Comparison of ENCODE assay signal across 8 cellular contexts in genomic region chr3:13015286-13016082, GRCh38. TPM values are rescaled to one million over a fixed set of nuclear protein-coding genes. Genes with fewer than 3 reads are reported as not detected.
A peak's percentile ranks its signal among the peaks of the same experiment; 100 is the strongest.
DNase-seq lines count a peak whose midpoint lies in the region; ATAC-seq and TF ChIP-seq lines count a peak whose summit lies in the region.

No MANE protein-coding gene starts in this region.

- H3K4me1 ChIP-seq in Karpas-422 (ENCODE audit: low read length) = peaks cover 51% of the 10 kb centered on the region
- peaks cover 14 to 90% of the 10 kb centered on the region in 2 donors for H3K4me1 ChIP-seq in left lung
- H3K4me1 ChIP-seq in urinary bladder (ENCODE audit: insufficient read depth) = no peaks in the 10 kb centered on the region

- no peaks in the 10 kb centered on the region for H3K79me2 ChIP-seq in Karpas-422 (ENCODE audit: low read length)

- H3K27ac Mint-ChIP-seq in activated T-helper 1 cell treated with anti-CD3 and anti-CD28 coated beads, Interleukin-12 subunit alpha, Interleukin-12 subunit beta, Interleukin-2, Interleukin-4 antibody, amounts not matched to agents 30 ng/mL and 10 ng/mL and 1 ng/mL, durations not matched to agents 14 hours and 24 hours and 36 hours = peak overlapping the region; percentile 98

- peak overlapping the region; percentile 54 for H3K9ac ChIP-seq in Karpas-422 (ENCODE audit: low read length)

- H4K20me1 ChIP-seq in Karpas-422 (ENCODE audit: insufficient read depth, low read depth, low read length) = peaks cover 13% of the 10 kb centered on the region

- DNase-seq in Karpas-422 (no peak), left lung (peak; percentile 80 to 87), OCI-M2 (lab: John Stamatoyannopoulos, UW; ENCODE audit: unreplicated experiment) (no peak), EL (no peak)
- DNase-seq in activated T-helper 1 cell treated with anti-CD3 and anti-CD28 coated beads, Interleukin-12 subunit alpha, Interleukin-12 subunit beta, Interleukin-2, Interleukin-4 antibody, amounts not matched to agents 30 ng/mL and 10 ng/mL and 1 ng/mL, durations not matched to agents 14 hours and 24 hours and 36 hours (ENCODE audit: low spot score) = peak; percentile 60

- no peak overlapping the region for H3K27ac ChIP-seq in Karpas-422 (ENCODE audit: low read length)
- peak overlapping the region; percentile 73 to 96 for H3K27ac ChIP-seq in left lung
- peak overlapping the region; percentile 38 for H3K27ac ChIP-seq in urinary bladder (ENCODE audit: low read depth)

- no peaks in the 10 kb centered on the region for H3K36me3 ChIP-seq in Karpas-422 (ENCODE audit: insufficient read depth, low read length)
- H3K36me3 ChIP-seq in left lung = no peaks in the 10 kb centered on the region
- no peaks in the 10 kb centered on the region for H3K36me3 ChIP-seq in urinary bladder (ENCODE audit: insufficient read depth)

- peak overlapping the region; percentile 67 for H3K4me2 ChIP-seq in Karpas-422 (ENCODE audit: low read depth, low read length, poor library complexity, severe bottlenecking)

- peaks cover 68% of the 10 kb centered on the region for H3K4me1 Mint-ChIP-seq in activated T-helper 1 cell treated with anti-CD3 and anti-CD28 coated beads, Interleukin-12 subunit alpha, Interleukin-12 subunit beta, Interleukin-2, Interleukin-4 antibody, amounts not matched to agents 30 ng/mL and 10 ng/mL and 1 ng/mL, durations not matched to agents 14 hours and 24 hours and 36 hours (ENCODE audit: low read depth)

- H3K36me3 Mint-ChIP-seq in activated T-helper 1 cell treated with anti-CD3 and anti-CD28 coated beads, Interleukin-12 subunit alpha, Interleukin-12 subunit beta, Interleukin-2, Interleukin-4 antibody, amounts not matched to agents 30 ng/mL and 10 ng/mL and 1 ng/mL, durations not matched to agents 14 hours and 24 hours and 36 hours (ENCODE audit: low read depth) = peaks cover 13% of the 10 kb centered on the region

- intact Hi-C loops in activated T-helper 1 cell treated with anti-CD3 and anti-CD28 coated beads, Interleukin-12 subunit alpha, Interleukin-12 subunit beta, Interleukin-2, Interleukin-4 antibody, amounts not matched to agents 30 ng/mL and 10 ng/mL and 1 ng/mL, durations not matched to agents 14 hours and 24 hours and 36 hours (cut with micrococcal nuclease) = loop anchor here (1.0 to 10.0 kb wide), 5 partner anchors 13 to 531 kb away; partner anchors contain the start of genes IQSEC1 and TSEN2
- intact Hi-C loops in left lung (cut with DNase I) = no loop called here

- H3K27me3 ChIP-seq in Karpas-422 (ENCODE audit: low read length) = no peaks in the 10 kb centered on the region
- no peaks in the 10 kb centered on the region for H3K27me3 ChIP-seq in left lung

- H3K27me3 Mint-ChIP-seq in activated T-helper 1 cell treated with anti-CD3 and anti-CD28 coated beads, Interleukin-12 subunit alpha, Interleukin-12 subunit beta, Interleukin-2, Interleukin-4 antibody, amounts not matched to agents 30 ng/mL and 10 ng/mL and 1 ng/mL, durations not matched to agents 14 hours and 24 hours and 36 hours (ENCODE audit: insufficient read depth) = no peaks in the 10 kb centered on the region

- WGBS in urinary bladder = 74% methylated on average over 18 of the region's 18 CpGs

- no peaks in the 10 kb centered on the region for H3K9me3 Mint-ChIP-seq in activated T-helper 1 cell treated with anti-CD3 and anti-CD28 coated beads, Interleukin-12 subunit alpha, Interleukin-12 subunit beta, Interleukin-2, Interleukin-4 antibody, amounts not matched to agents 30 ng/mL and 10 ng/mL and 1 ng/mL, durations not matched to agents 14 hours and 24 hours and 36 hours

- H3K4me3 Mint-ChIP-seq in activated T-helper 1 cell treated with anti-CD3 and anti-CD28 coated beads, Interleukin-12 subunit alpha, Interleukin-12 subunit beta, Interleukin-2, Interleukin-4 antibody, amounts not matched to agents 30 ng/mL and 10 ng/mL and 1 ng/mL, durations not matched to agents 14 hours and 24 hours and 36 hours = peak overlapping the region; percentile 81

- H3K9me3 ChIP-seq in Karpas-422 (ENCODE audit: low read length) (no peaks in the 10 kb centered on the region), left lung (no peaks in the 10 kb centered on the region)

- H3K4me3 ChIP-seq in Karpas-422 (ENCODE audit: low read length) (peak overlapping the region; percentile 47), left lung (peak overlapping the region in 1 of 2 donors; percentile 51), urinary bladder (ENCODE audit: low read depth, low read length) (no peak overlapping the region)

- H2AFZ ChIP-seq in Karpas-422 (ENCODE audit: low read length) = no peak overlapping the region

- ATAC-seq in GM19025 (IDR thresholded peaks at IDR 0.05; ENCODE audit: low read depth, unreplicated experiment) = peak; percentile 11
- ATAC-seq in left lung = peak; percentile 28
- ATAC-seq in HG03439 (IDR thresholded peaks at IDR 0.05; ENCODE audit: unreplicated experiment) = no peak

- H3K9me2 ChIP-seq in Karpas-422 (replicated peaks; ENCODE audit: insufficient read depth, low read length) = no peaks in the 10 kb centered on the region

- no peak for TF ChIP-seq CTCF in left lung (IDR thresholded peaks at IDR 0.05)

RNA-seq across cellular contexts. Expression of gene IQSEC1, which starts 57.7 kb away (rescaled TPM):
- total RNA-seq in Karpas-422 (2014; rRNA removed; shearing (Covaris generic); ENCODE audit: low replicate concordance) = 4.7 and 8.2 TPM in 2 replicates
- 24.9 and 31.4 TPM in 2 replicates for total RNA-seq in activated T-helper 1 cell treated with anti-CD3 and anti-CD28 coated beads, Interleukin-12 subunit alpha, Interleukin-12 subunit beta, Interleukin-2, Interleukin-4 antibody, amounts not matched to agents 30 ng/mL and 10 ng/mL and 1 ng/mL, durations not matched to agents 14 hours and 24 hours and 36 hours
- total RNA-seq in left lung = 10 to 100 TPM; 38.7 to 57.0 TPM
- 24.4 TPM for total RNA-seq in urinary bladder
- polyA plus RNA-seq in urinary bladder = 27.8 TPM

Comparison
In these comparisons a context has a peak if more than half of its experiments do, and no peak if none do; other contexts are left out.
1. DNase-seq: peak in activated T-helper 1 cell treated with anti-CD3 and anti-CD28 coated beads, Interleukin-12 subunit alpha, Interleukin-12 subunit beta, Interleukin-2, Interleukin-4 antibody, amounts not matched to agents 30 ng/mL and 10 ng/mL and 1 ng/mL, durations not matched to agents 14 hours and 24 hours and 36 hours (single experiment) and left lung (2 of 2); none in Karpas-422 (single experiment), OCI-M2 (single experiment) and EL (single experiment).